7 cellular contexts compared by ENCODE assay signal in the genomic region with DNA sequence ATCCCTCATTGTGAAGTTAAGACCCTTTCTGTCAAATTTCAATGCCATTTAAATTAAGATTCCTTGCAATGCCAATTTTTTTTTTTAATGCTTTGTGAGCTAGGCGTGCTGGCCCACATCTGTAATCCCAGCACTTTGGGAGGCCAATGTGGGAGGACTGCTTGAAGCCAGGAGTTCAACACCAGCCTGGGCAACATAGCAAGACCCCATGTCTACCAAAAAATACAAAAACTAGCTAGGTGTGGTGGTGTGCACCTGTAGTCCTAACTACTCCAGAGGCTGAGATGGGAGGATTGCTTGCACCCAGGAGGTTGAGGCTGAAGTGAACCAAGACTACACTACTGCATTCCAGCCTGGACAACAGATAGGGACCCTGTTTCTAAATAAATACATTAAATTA.
"Had no signal": no experiment of that assay in that cellular context is flagged by ENCODE, and none has a peak within 500 bp of the region (broad histone marks: within the 10 kb centered on the region; RNA-seq: fewer than 3 reads in every experiment).

No MANE protein-coding gene starts in this region.

- H3K27ac Mint-ChIP-seq: IgD-negative memory B cell had no signal

- H3K27me3 Mint-ChIP-seq: IgD-negative memory B cell had no signal

- FAIRE-seq: HepG2, HTR-8/SVneo had no signal

- H3K27ac ChIP-seq: HL-60 had no signal

- H3K9me3 Mint-ChIP-seq: IgD-negative memory B cell had no signal

- H3K36me3 Mint-ChIP-seq: IgD-negative memory B cell had no signal

- DNase-seq: IMR-90, KBM-7, KG1 had no signal

- ATAC-seq: HepG2 had no signal
